9 cellular contexts compared by ENCODE assay signal in the genomic region with DNA sequence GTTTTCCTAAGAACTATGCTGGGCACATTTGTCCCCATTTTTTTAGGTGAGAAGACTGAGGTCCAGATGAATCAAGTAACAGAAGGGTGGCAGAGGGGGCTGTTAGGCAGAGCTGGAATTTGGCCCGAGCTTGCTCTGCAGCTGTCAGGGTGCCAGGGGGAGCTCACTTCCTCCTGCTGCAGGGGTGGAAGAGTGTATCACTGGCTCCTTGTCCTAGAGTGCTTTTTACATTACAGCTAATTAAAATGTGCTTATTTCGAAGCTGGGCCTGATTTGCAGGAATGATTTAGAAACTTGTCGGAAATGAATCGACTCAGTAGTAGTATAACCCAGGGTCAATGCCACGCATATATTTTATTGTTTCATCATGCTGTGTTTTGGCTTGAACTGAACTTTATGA. TPM values are rescaled to one million over a fixed set of nuclear protein-coding genes. Genes with fewer than 3 reads are reported as not detected.
DNase-seq lines count a peak whose midpoint lies in the region; ATAC-seq, FAIRE-seq and TF ChIP-seq lines count a peak whose summit lies in the region.
"Had no signal": no experiment of that assay in that cellular context is flagged by ENCODE, and none has a peak within 500 bp of the region (broad histone marks: within the 10 kb centered on the region; RNA-seq: fewer than 3 reads in every experiment).

No MANE protein-coding gene starts in this region.

- H3K27me3 Mint-ChIP-seq in activated B cell treated with CpG ODN at 0.5 μM for 24 hours = peaks cover 10% of the 10 kb centered on the region

- H3K4me3 ChIP-seq in Loucy (ENCODE audit: low read length, poor library complexity, severe bottlenecking) = no peak overlapping the region
- no peak overlapping the region for H3K4me3 ChIP-seq in HepG2 (replicated peaks in 1 of 3; ENCODE audit: insufficient read depth in 1 of 3, low read depth in 2 of 3, low read length in 3 of 3)
- H3K4me3 ChIP-seq: heart right ventricle had no signal

- TF ChIP-seq EP300 in HepG2 (IDR thresholded peaks at IDR 0.05; ENCODE audit: low read depth in 2 of 2, low read length in 2 of 2) = no peak
- no peak for TF ChIP-seq EP300 in HepG2 (CRISPR knock-in tag; IDR thresholded peaks at IDR 0.05; ENCODE audit: borderline replicate concordance)

- peak overlapping the region; percentile 15 for H3K4me2 ChIP-seq in Loucy (ENCODE audit: low read depth, low read length, poor library complexity, severe bottlenecking)
- no peak overlapping the region for H3K4me2 ChIP-seq in HepG2 (ENCODE audit: low read depth, low read length)

- H3K9me2 ChIP-seq in Loucy (replicated peaks; ENCODE audit: low read depth, low read length) = no peaks in the 10 kb centered on the region

- no peaks in the 10 kb centered on the region for H3K36me3 Mint-ChIP-seq in activated B cell treated with CpG ODN at 0.5 μM for 24 hours (ENCODE audit: low read depth)

- TF ChIP-seq CTCF in Loucy (conservative IDR thresholded peaks at IDR 0.05; ENCODE audit: low read length) (peak; percentile 51), activated B cell treated with CpG ODN at 0.5 μM for 24 hours (IDR thresholded peaks at IDR 0.05) (no peak), HepG2 (CRISPR knock-in tag; IDR thresholded peaks at IDR 0.05) (no peak)

- H3K4me3 Mint-ChIP-seq in activated B cell treated with CpG ODN at 0.5 μM for 24 hours = peak overlapping the region; percentile 25

- POLR2A ChIA-PET in activated B cell treated with CpG ODN at 0.5 μM for 24 hours (lab: Charles Lee) = no interaction called here
- POLR2A ChIA-PET in HepG2 (lab: Yijun Ruan, JAX) = no interaction called here

- H3K27ac Mint-ChIP-seq in activated B cell treated with CpG ODN at 0.5 μM for 24 hours = no peak overlapping the region

- intact Hi-C loops in activated B cell treated with CpG ODN at 0.5 μM for 24 hours (cut with micrococcal nuclease) (loop anchor here (2.0 to 5.0 kb wide), 3 partner anchors 17 to 157 kb away; no protein-coding TSS in a partner anchor), HepG2 (cut with micrococcal nuclease; ENCODE audit: unreplicated experiment) (no loop called here)

- H3K9me3 ChIP-seq in Loucy (ENCODE audit: insufficient read depth, low read depth, low read length) (no peaks in the 10 kb centered on the region), HepG2 (ENCODE audit: low read length) (no peaks in the 10 kb centered on the region)
- H3K9me3 ChIP-seq: heart right ventricle had no signal

- H3F3A ChIP-seq in Loucy (ENCODE audit: low read depth) = no peaks in the 10 kb centered on the region

- no peaks in the 10 kb centered on the region for H3K36me3 ChIP-seq in Loucy (ENCODE audit: insufficient read depth, low read length)
- H3K36me3 ChIP-seq in HepG2 (replicated peaks in 1 of 2; ENCODE audit: control insufficient read depth in 1 of 2, insufficient read depth in 2 of 2, low read length in 2 of 2) = no peaks in the 10 kb centered on the region
- H3K36me3 ChIP-seq: heart right ventricle had no signal

- H3K27me3 ChIP-seq in Loucy (ENCODE audit: insufficient read depth, low read length, poor library complexity, severe bottlenecking) (no peaks in the 10 kb centered on the region), HepG2 (ENCODE audit: control insufficient read depth in 1 of 2, insufficient read depth in 2 of 2, low read length in 2 of 2) (peaks cover 7 to 70% of the 10 kb centered on the region in 2 experiments; a peak in 4 of 5 replicates)

- in situ Hi-C loops in HepG2 (cut with HindIII; ENCODE audit: extremely low pct_ligation_motif_present, low pct_unique_long_range_greater_than_20kb) = no loop called here

- H3K4me1 Mint-ChIP-seq in activated B cell treated with CpG ODN at 0.5 μM for 24 hours = peaks cover 30% of the 10 kb centered on the region

- 8% methylated on average over 5 of the region's 5 CpGs for WGBS in HepG2 (ENCODE audit: low lambda C conversion rate)

- TF ChIP-seq RAD21 in HepG2 (CRISPR knock-in tag; IDR thresholded peaks at IDR 0.05) = no peak

- DNase-seq in ELR (ENCODE audit: low read depth) (peak; percentile 70), activated B cell treated with CpG ODN at 0.5 μM for 24 hours (no peak), HepG2 (ENCODE audit: low spot score) (no peak), HK-2 (ENCODE audit: unreplicated experiment) (no peak), NCI-H524 treated with DMSO at 0.1 percent for 48 hours (lab: John Stamatoyannopoulos, UW) (no peak), glomerular visceral epithelial cell (ENCODE audit: extremely low spot score) (no peak)

- ATAC-seq in activated B cell treated with CpG ODN at 0.5 μM for 24 hours (ENCODE audit: low read depth) (peak; percentile 55), HepG2 (peak; percentile 26; the same call in 1 of the 3 replicates), GM18873 (IDR thresholded peaks at IDR 0.05; ENCODE audit: low FRiP score, unreplicated experiment) (no peak)

- CTCF ChIA-PET in activated B cell treated with CpG ODN at 0.5 μM for 24 hours (lab: Charles Lee) = interaction anchor here (0.9 to 1.1 kb wide), 2 partner anchors 13 to 52 kb away, joined by 3 read pairs; no protein-coding TSS in a partner anchor
- CTCF ChIA-PET in HepG2 (lab: Yijun Ruan, JAX; ENCODE audit: low intra/inter-chr PET ratio, low total read pairs) = no interaction called here

- no peak for FAIRE-seq in HepG2 (lab: Jason Lieb, UNC)

- H3K27ac ChIP-seq in HepG2 (ENCODE audit: extremely low read length, insufficient read depth, low read length) = no peak overlapping the region
- H3K27ac ChIP-seq: heart right ventricle had no signal

- no peak overlapping the region for H3K9ac ChIP-seq in Loucy (ENCODE audit: low read depth, low read length, poor library complexity, severe bottlenecking)
- H3K9ac ChIP-seq in HepG2 (ENCODE audit: insufficient read depth, low read depth, low read length) = no peak overlapping the region

- H3K4me1 ChIP-seq in Loucy (ENCODE audit: insufficient read depth, low read length, poor library complexity, severe bottlenecking) = peaks cover 41% of the 10 kb centered on the region
- no peaks in the 10 kb centered on the region for H3K4me1 ChIP-seq in HepG2 (ENCODE audit: insufficient read depth, low read length)

- no peak overlapping the region for H2AFZ ChIP-seq in Loucy (ENCODE audit: low read length)
- no peak overlapping the region for H2AFZ ChIP-seq in HepG2 (ENCODE audit: low read length)

- no peaks in the 10 kb centered on the region for H3K9me3 Mint-ChIP-seq in activated B cell treated with CpG ODN at 0.5 μM for 24 hours

- BruUV-seq in HepG2 (replicated peaks; lab: Mats Ljungman, UMichigan) = no TSS peak

- H3K79me2 ChIP-seq in Loucy (ENCODE audit: insufficient read depth, low read length) (no peaks in the 10 kb centered on the region), HepG2 (ENCODE audit: insufficient read depth, low read length) (no peaks in the 10 kb centered on the region)

- H4K20me1 ChIP-seq in Loucy (ENCODE audit: insufficient read depth, low read length, poor library complexity, severe bottlenecking) (no peaks in the 10 kb centered on the region), HepG2 (ENCODE audit: insufficient read depth, low read length) (no peaks in the 10 kb centered on the region)

- TF ChIP-seq POLR2A in HepG2 (IDR thresholded peaks at IDR 0.05; ENCODE audit: insufficient read depth in 1 of 2, low read depth in 2 of 2, low read length in 2 of 2) = no peak

TF ChIP-seq in HepG2, 621 proteins besides CTCF, POLR2A, EP300 and RAD21 (continues in another document):
- TF ChIP-seq GPBP1L1 (CRISPR knock-in tag; IDR thresholded peaks at IDR 0.05) = no peak
- TF ChIP-seq SRSF9 (IDR thresholded peaks at IDR 0.05; ENCODE audit: borderline replicate concordance, insufficient read depth, low read depth, low read length, poor library complexity, severe bottlenecking) = no peak

RNA-seq across cellular contexts. Expression of gene TOX2, which starts 11.1 kb away (rescaled TPM):
- 4.8 and 5.0 TPM in 2 replicates for total RNA-seq in activated B cell treated with CpG ODN at 0.5 μM for 24 hours
- not detected in 2 replicates for total RNA-seq in HepG2 (2016; rRNA removed; fragmentation: Illumina TruSeq; extraction: Trizol)
- total RNA-seq in HepG2 (2016; cell fraction: cytosol; rRNA removed; fragmentation: Illumina TruSeq; extraction: Trizol; ENCODE audit: low read depth) = not detected in 2 replicates
- total RNA-seq in HepG2 (2016; cell fraction: insoluble cytoplasmic fraction; rRNA removed; fragmentation: Illumina TruSeq; extraction: Trizol) = not detected in 2 replicates
- total RNA-seq in HepG2 (2016; cell fraction: membrane; rRNA removed; fragmentation: Illumina TruSeq; extraction: Trizol) = not detected in 2 replicates
- total RNA-seq in HepG2 (2016; cell fraction: nucleus; rRNA removed; fragmentation: Illumina TruSeq; extraction: Trizol) = not detected in 2 replicates
- polyA plus RNA-seq in HepG2 (2011; rRNA removed) = not detected in 2 replicates
- polyA plus RNA-seq in HepG2 (2011; cell fraction: cytosol; rRNA removed) = not detected in 2 replicates
- polyA plus RNA-seq in HepG2 (2011; cell fraction: nucleus; rRNA removed) = not detected in 2 replicates
- polyA plus RNA-seq in HepG2 (2012) = not detected in 2 replicates
- polyA plus RNA-seq in HepG2 (2016; cell fraction: cytosol; fragmentation: Illumina TruSeq; extraction: Trizol; ENCODE audit: low read depth) = not detected in 2 replicates
- polyA plus RNA-seq in HepG2 (2016; cell fraction: insoluble cytoplasmic fraction; fragmentation: Illumina TruSeq; extraction: Trizol; ENCODE audit: low read depth) = not detected in 2 replicates
- polyA plus RNA-seq in HepG2 (2016; cell fraction: membrane; fragmentation: Illumina TruSeq; extraction: Trizol; ENCODE audit: low read depth) = not detected in 2 replicates
- polyA plus RNA-seq in HepG2 (2016; cell fraction: nucleus; fragmentation: Illumina TruSeq; extraction: Trizol; ENCODE audit: insufficient read depth, low read depth) = not detected in 2 replicates
- polyA minus RNA-seq in HepG2 (2011; rRNA and poly(A)+ RNA removed; ENCODE audit: low replicate concordance) = 0.40 TPM in 1 of 2 replicates, not detected in the other
- polyA minus RNA-seq in HepG2 (2011; cell fraction: cytosol; rRNA and poly(A)+ RNA removed) = not detected in 2 replicates
- polyA minus RNA-seq in HepG2 (2011; cell fraction: nucleus; rRNA and poly(A)+ RNA removed) = not detected in 2 replicates
